8 cellular contexts compared by ENCODE assay signal in genomic region chr7:87344446-87344845, GRCh38. TPM values are rescaled to one million over a fixed set of nuclear protein-coding genes. Genes with fewer than 3 reads are reported as not detected.
A peak's percentile ranks its signal among the peaks of the same experiment; 100 is the strongest.
DNase-seq lines count a peak whose midpoint lies in the region; ATAC-seq and TF ChIP-seq lines count a peak whose summit lies in the region.

No MANE protein-coding gene starts in this region.

- H2BK20ac ChIP-seq in H9 (ENCODE audit: low read depth, low read length, poor library complexity, severe bottlenecking), result no peak overlapping the region

- H2AK5ac ChIP-seq in H9 (ENCODE audit: insufficient read length, low read length), result no peak overlapping the region

- no peaks in the 10 kb centered on the region for H3K9me3 ChIP-seq in H9 (ENCODE audit: control insufficient read depth, low read depth, low read length)

- no peak overlapping the region for H3K23ac ChIP-seq in H9 (ENCODE audit: insufficient read length, low read depth, low read length)

- no CpG with 5 or more reads among the region's 2 CpGs for WGBS in H9 (ENCODE audit: extremely low coverage, insufficient read length, low lambda C conversion rate)

- no peak for ATAC-seq in HG03159 (IDR thresholded peaks at IDR 0.05; ENCODE audit: unreplicated experiment)

- H3K79me1 ChIP-seq in H9 (ENCODE audit: insufficient read depth, low read depth, low read length, poor library complexity, severe bottlenecking), result no peaks in the 10 kb centered on the region

- H2BK120ac ChIP-seq in H9 (ENCODE audit: low read depth, low read length, poor library complexity, severe bottlenecking), result no peak overlapping the region

- no peak overlapping the region for H4K8ac ChIP-seq in H9 (replicated peaks; ENCODE audit: insufficient read length, low read depth, low read length)

- H3K9ac ChIP-seq in H9 (ENCODE audit: extremely low read depth, insufficient read length, low read length), result no peak overlapping the region

- H3K56ac ChIP-seq in H9 (ENCODE audit: insufficient read length, low read depth, low read length), result no peak overlapping the region

- no peak overlapping the region for H2BK15ac ChIP-seq in H9 (ENCODE audit: low read depth, low read length)

- no peak overlapping the region for H3T11ph ChIP-seq in H9 (ENCODE audit: low read length)

- H3K4me2 ChIP-seq in H9 (ENCODE audit: insufficient read depth, insufficient read length, low read length), result peak overlapping the region; percentile 91

- H3K14ac ChIP-seq in H9 (ENCODE audit: insufficient read depth, low read length), result no peak overlapping the region

- peak overlapping the region; percentile 84 for H3K4me3 ChIP-seq in fibroblast of pulmonary artery (replicated peaks; ENCODE audit: low read depth, low read length)
- H3K4me3 ChIP-seq in skin epidermis, result peak overlapping the region; percentile 54 to 78 (median 69)

- H3K23me2 ChIP-seq in H9 (ENCODE audit: insufficient read length, low read depth, low read length, poor library complexity, severe bottlenecking), result peaks cover 8% of the 10 kb centered on the region

- no peak overlapping the region for H2BK12ac ChIP-seq in H9 (ENCODE audit: insufficient read length, low read depth, low read length)

- H3K27me3 Mint-ChIP-seq in H9 (ENCODE audit: low read depth), result peaks cover 6% of the 10 kb centered on the region
- no peaks in the 10 kb centered on the region for H3K27me3 Mint-ChIP-seq in T-helper 1 cell treated with Interleukin-12 subunit alpha and Interleukin-12 subunit beta and Interleukin-4 antibody, amounts not matched to agents 30 μg/mL and 1 μg/mL, for 36 hours (ENCODE audit: low read depth)

- no peaks in the 10 kb centered on the region for H3K27me3 ChIP-seq in H9 (ENCODE audit: insufficient read depth, low read length)

- no peaks in the 10 kb centered on the region for H3K4me1 ChIP-seq in H9 (ENCODE audit: insufficient read depth, low read length)

- no peaks in the 10 kb centered on the region for H3K9me3 Mint-ChIP-seq in H9
- H3K9me3 Mint-ChIP-seq in T-helper 1 cell treated with Interleukin-12 subunit alpha and Interleukin-12 subunit beta and Interleukin-4 antibody, amounts not matched to agents 30 μg/mL and 1 μg/mL, for 36 hours, result no peaks in the 10 kb centered on the region

- H3K4ac ChIP-seq in H9 (ENCODE audit: low read depth, low read length), result no peak overlapping the region

- no peak for TF ChIP-seq CTCF in H9 (conservative IDR thresholded peaks at IDR 0.05)
- TF ChIP-seq CTCF in fibroblast of pulmonary artery (IDR thresholded peaks at IDR 0.05; ENCODE audit: low read length, missing control alignments), result no peak

- peak overlapping the region; percentile 88 to 97 for H3K4me3 Mint-ChIP-seq in H9
- peak overlapping the region; percentile 92 for H3K4me3 Mint-ChIP-seq in T-helper 1 cell treated with Interleukin-12 subunit alpha and Interleukin-12 subunit beta and Interleukin-4 antibody, amounts not matched to agents 30 μg/mL and 1 μg/mL, for 36 hours

- H2AFZ ChIP-seq in H9 (ENCODE audit: low read length), result no peak overlapping the region

- no peak overlapping the region for H4K5ac ChIP-seq in H9 (ENCODE audit: insufficient read length, low read depth, low read length)

- no peak overlapping the region; a peak in 2 of 7 replicates for H3K27ac Mint-ChIP-seq in H9
- peak overlapping the region; percentile 90 for H3K27ac Mint-ChIP-seq in T-helper 1 cell treated with Interleukin-12 subunit alpha and Interleukin-12 subunit beta and Interleukin-4 antibody, amounts not matched to agents 30 μg/mL and 1 μg/mL, for 36 hours

- H3K18ac ChIP-seq in H9 (ENCODE audit: insufficient read length, low read depth, low read length), result no peak overlapping the region

- H3K27ac ChIP-seq in H9 (ENCODE audit: insufficient read length, low read depth, low read length), result no peak overlapping the region
- H3K27ac ChIP-seq in skin epidermis, result peak overlapping the region in 20 of 21 experiments; percentile 47 to 93 (median 82)

- H2BK5ac ChIP-seq in H9 (ENCODE audit: insufficient read length, low read length), result no peak overlapping the region

- H3K79me2 ChIP-seq in H9 (ENCODE audit: insufficient read depth, low read length), result no peaks in the 10 kb centered on the region

- H4K91ac ChIP-seq in H9 (ENCODE audit: insufficient read length, low read depth, low read length), result no peak overlapping the region

- no peaks in the 10 kb centered on the region for H4K20me1 ChIP-seq in H9 (ENCODE audit: control insufficient read depth, insufficient read depth, insufficient read length)

- H3K36me3 Mint-ChIP-seq in H9 (ENCODE audit: insufficient read depth in 1 of 3, low read depth in 3 of 3), result peaks cover 13 to 34% (median 21%) of the 10 kb centered on the region in 3 experiments
- H3K36me3 Mint-ChIP-seq in T-helper 1 cell treated with Interleukin-12 subunit alpha and Interleukin-12 subunit beta and Interleukin-4 antibody, amounts not matched to agents 30 μg/mL and 1 μg/mL, for 36 hours (ENCODE audit: low read depth), result peaks cover 21% of the 10 kb centered on the region

- H3K4me1 Mint-ChIP-seq in H9, result peaks cover 33 to 34% of the 10 kb centered on the region in 2 experiments
- H3K4me1 Mint-ChIP-seq in T-helper 1 cell treated with Interleukin-12 subunit alpha and Interleukin-12 subunit beta and Interleukin-4 antibody, amounts not matched to agents 30 μg/mL and 1 μg/mL, for 36 hours (ENCODE audit: low read depth), result peaks cover 45% of the 10 kb centered on the region

- no peak for DNase-seq in H9
- DNase-seq in fibroblast of pulmonary artery (ENCODE audit: low read depth), result peak; percentile 6
- no peak for DNase-seq in SHP77 (lab: John Stamatoyannopoulos, UW)
- DNase-seq in activated CD4-positive, CD25-positive, alpha-beta regulatory T cell (lab: John Stamatoyannopoulos, UW), result no peak
- no peak for DNase-seq in DMS53 (lab: John Stamatoyannopoulos, UW)

RNA-seq across cellular contexts. Expression of gene CROT, which starts 1.0 kb away (rescaled TPM):
- 6.0 and 6.2 TPM in 2 replicates for total RNA-seq in H9 (2021)
